8 cellular contexts compared by ENCODE assay signal in the genomic region with DNA sequence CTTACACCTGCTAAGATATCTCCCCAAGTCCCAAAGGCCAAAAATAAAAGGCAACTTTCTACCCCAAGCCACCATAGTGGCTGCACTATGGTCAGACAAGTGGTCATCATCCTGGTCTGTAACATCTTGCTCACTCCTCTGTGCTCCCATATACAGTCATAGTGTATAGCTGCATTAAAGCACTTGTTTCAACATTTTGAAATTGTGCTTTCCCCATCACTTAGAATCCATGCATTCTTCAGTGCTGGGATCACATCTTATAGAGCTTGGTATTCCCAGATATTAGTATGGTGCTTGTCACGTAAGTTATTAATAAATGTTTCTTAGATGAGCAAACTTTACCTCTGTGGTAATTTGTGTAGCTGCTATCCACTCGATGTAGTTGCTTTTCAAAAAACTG. TPM values are rescaled to one million over a fixed set of nuclear protein-coding genes. Genes with fewer than 3 reads are reported as not detected.
A peak's percentile ranks its signal among the peaks of the same experiment; 100 is the strongest.
DNase-seq lines count a peak whose midpoint lies in the region; ATAC-seq, FAIRE-seq and TF ChIP-seq lines count a peak whose summit lies in the region.
"Had no signal": no experiment of that assay in that cellular context is flagged by ENCODE, and none has a peak within 500 bp of the region (broad histone marks: within the 10 kb centered on the region; RNA-seq: fewer than 3 reads in every experiment).

No MANE protein-coding gene starts in this region.

- FAIRE-seq in GM19239 (lab: Jason Lieb, UNC) (peak; percentile 23), H1 (lab: Jason Lieb, UNC) (no peak)

- H3K4me2 ChIP-seq in H1 (ENCODE audit: insufficient read depth in 1 of 2, low read depth in 2 of 2, low read length in 2 of 2) = no peak overlapping the region

- WGBS in H1 (ENCODE audit: extremely low coverage in 1 of 2, insufficient coverage in 1 of 2, insufficient read length in 1 of 2, insufficient replicate concordance in 2 of 2, low coverage in 1 of 2, low lambda C conversion rate in 2 of 2, missing lambda C conversion rate in 1 of 2), 2 experiments = 88% methylated on average over 2 of the region's 2 CpGs; no CpG with 5 or more reads in 1 of the 2 experiments

- no peak overlapping the region for H3K4ac ChIP-seq in H1 (replicated peaks; ENCODE audit: insufficient read length, low read depth, low read length)

- H3K27me3 ChIP-seq in RWPE2 (ENCODE audit: insufficient read depth, poor library complexity, severe bottlenecking) = no peaks in the 10 kb centered on the region
- no peaks in the 10 kb centered on the region for H3K27me3 ChIP-seq in H1 (replicated peaks in 1 of 4; ENCODE audit: control insufficient read depth in 3 of 4, extremely low read depth in 1 of 4, insufficient read depth in 3 of 4, low read length in 3 of 4)

- H4K91ac ChIP-seq in H1 (replicated peaks; ENCODE audit: insufficient read length, low read length) = peak overlapping the region; percentile 72

- no peaks in the 10 kb centered on the region for H3K79me2 ChIP-seq in H1 (ENCODE audit: control insufficient read depth in 1 of 2, insufficient read depth in 2 of 2, low read length in 2 of 2)

- peak overlapping the region; percentile 77 for H3K27ac ChIP-seq in RWPE2 (ENCODE audit: poor library complexity, severe bottlenecking)
- H3K27ac ChIP-seq in H1 (ENCODE audit: low read depth, low read length) = no peak overlapping the region

- H3K4me3 ChIP-seq in RWPE2 (ENCODE audit: severe bottlenecking) (no peak overlapping the region), H1 (ENCODE audit: extremely low read depth in 1 of 4, insufficient read depth in 2 of 4, low read depth in 3 of 4, low read length in 4 of 4) (no peak overlapping the region)

- H3K23ac ChIP-seq in H1 (ENCODE audit: insufficient read length) = no peak overlapping the region

- H2BK15ac ChIP-seq in H1 (ENCODE audit: low read length) = no peak overlapping the region

- H2AFZ ChIP-seq in H1 (ENCODE audit: low read length) = no peak overlapping the region

- no peak for TF ChIP-seq POLR2A in H1 (IDR thresholded peaks at IDR 0.05; ENCODE audit: control extremely low read depth in 1 of 2, low read depth in 2 of 2, low read length in 2 of 2)

- TF ChIP-seq CTCF in RWPE2 (IDR thresholded peaks at IDR 0.05; ENCODE audit: poor library complexity, severe bottlenecking) (no peak), H1 (IDR thresholded peaks at IDR 0.05; ENCODE audit: control extremely low read depth in 1 of 3, insufficient read depth in 1 of 3, low read depth in 1 of 3, low read length in 3 of 3) (no peak)

- H3K36me3 ChIP-seq in RWPE2 (ENCODE audit: low read depth) (no peaks in the 10 kb centered on the region), H1 (ENCODE audit: control insufficient read depth in 2 of 4, insufficient read depth in 4 of 4, low read length in 3 of 4) (no peaks in the 10 kb centered on the region)

- no peak for TF ChIP-seq EP300 in H1 (IDR thresholded peaks at IDR 0.05; ENCODE audit: borderline replicate concordance in 1 of 2, low read depth in 2 of 2, low read length in 2 of 2)

- DNase-seq in GM19239 (ENCODE audit: insufficient read length, low spot score) (no peak), RWPE2 (ENCODE audit: low spot score) (no peak), H1 (ENCODE audit: low read depth in 1 of 2, low spot score in 2 of 2) (no peak), renal cortical epithelial cell (ENCODE audit: low read depth) (peak; percentile 11), GM19238 (ENCODE audit: insufficient read length, low spot score) (no peak), hypothalamus (lab: John Stamatoyannopoulos, UW) (no peak), amniotic stem cell (lab: John Stamatoyannopoulos, UW) (no peak)
- DNase-seq: nephron progenitor cell had no signal

- no peak overlapping the region for H2BK12ac ChIP-seq in H1 (ENCODE audit: low read depth, low read length)

- H3K79me1 ChIP-seq in H1 (ENCODE audit: low read depth, low read length) = no peaks in the 10 kb centered on the region

- H2BK20ac ChIP-seq in H1 (ENCODE audit: low read length) = no peak overlapping the region

- H3K9me3 ChIP-seq in RWPE2 (ENCODE audit: severe bottlenecking) (peaks cover 10% of the 10 kb centered on the region), H1 (ENCODE audit: insufficient read depth in 2 of 2, low read depth in 1 of 2, low read length in 1 of 2) (no peaks in the 10 kb centered on the region)

- no peak overlapping the region for H2BK120ac ChIP-seq in H1 (replicated peaks; ENCODE audit: low read depth, low read length)

- H2AK5ac ChIP-seq in H1 (ENCODE audit: low read depth, low read length) = no peak overlapping the region; the same call in 1 of the 2 replicates

- no peaks in the 10 kb centered on the region for H4K20me1 ChIP-seq in H1 (replicated peaks in 1 of 2; ENCODE audit: control insufficient read depth in 1 of 2, insufficient read depth in 2 of 2, low read length in 2 of 2)

- CTCF ChIA-PET in H1 (lab: Charles Lee; ENCODE audit: partially characterized antibody) = interaction anchor here (0.9 to 1.5 kb wide), 2 partner anchors 7 to 58 kb away, joined by 3 read pairs; no protein-coding TSS in a partner anchor

- no peak overlapping the region for H3K56ac ChIP-seq in H1 (replicated peaks; ENCODE audit: insufficient read length, low read depth, low read length)

- H2BK5ac ChIP-seq in H1 (ENCODE audit: low read depth, low read length) = no peak overlapping the region

- ATAC-seq in RWPE2 (ENCODE audit: low read depth) = peak; percentile 79

- H3K14ac ChIP-seq in H1 (ENCODE audit: insufficient read length) = no peak overlapping the region

- H4K8ac ChIP-seq in H1 (ENCODE audit: extremely low read depth, insufficient read depth, low read length) = no peak overlapping the region

- TF ChIP-seq RAD21 in H1 (IDR thresholded peaks at IDR 0.05 in 1 of 2, conservative IDR thresholded peaks at IDR 0.05 in 1 of 2; ENCODE audit: low read depth in 2 of 2, low read length in 2 of 2) = no peak

- H3K9ac ChIP-seq in H1 (replicated peaks in 1 of 4; ENCODE audit: extremely low read depth in 1 of 4, low read depth in 3 of 4, low read length in 3 of 4) = no peak overlapping the region

- POLR2A ChIA-PET in H1 (lab: Charles Lee; ENCODE audit: partially characterized antibody) = no interaction called here

- H3K23me2 ChIP-seq in H1 (ENCODE audit: low read depth, low read length) = peaks cover 2% of the 10 kb centered on the region; the same call in 1 of the 2 replicates

- H3K4me1 ChIP-seq in RWPE2 (ENCODE audit: insufficient read depth, poor library complexity, severe bottlenecking) (peaks cover 34% of the 10 kb centered on the region), H1 (replicated peaks in 1 of 4; ENCODE audit: control insufficient read depth in 3 of 4, insufficient read depth in 4 of 4, low read length in 3 of 4) (peaks cover 0 to 2% (median 0%) of the 10 kb centered on the region in 4 experiments; a peak in 1 of 7 replicates)

- no peak overlapping the region for H4K5ac ChIP-seq in H1 (ENCODE audit: insufficient read length, low read depth, low read length)

- no peak overlapping the region for H3K18ac ChIP-seq in H1 (ENCODE audit: extremely low read depth, low read length)

TF ChIP-seq in H1, 55 proteins besides CTCF, POLR2A, EP300 and RAD21:
- TF ChIP-seq NRF1 (IDR thresholded peaks at IDR 0.05; ENCODE audit: low read depth, low read length) (no peak), YY1 (IDR thresholded peaks at IDR 0.05; ENCODE audit: low read depth, low read length) (no peak), TEAD4 (IDR thresholded peaks at IDR 0.05; ENCODE audit: low read depth, low read length) (no peak), GABPA (IDR thresholded peaks at IDR 0.05; ENCODE audit: borderline replicate concordance, insufficient read depth, low read length) (no peak), HDAC6 (IDR thresholded peaks at IDR 0.05; ENCODE audit: low read depth, low read length) (no peak), BCL11A (IDR thresholded peaks at IDR 0.05; ENCODE audit: low read depth in 2 of 2, low read length in 2 of 2) (no peak)
- TF ChIP-seq, protein P1, sequence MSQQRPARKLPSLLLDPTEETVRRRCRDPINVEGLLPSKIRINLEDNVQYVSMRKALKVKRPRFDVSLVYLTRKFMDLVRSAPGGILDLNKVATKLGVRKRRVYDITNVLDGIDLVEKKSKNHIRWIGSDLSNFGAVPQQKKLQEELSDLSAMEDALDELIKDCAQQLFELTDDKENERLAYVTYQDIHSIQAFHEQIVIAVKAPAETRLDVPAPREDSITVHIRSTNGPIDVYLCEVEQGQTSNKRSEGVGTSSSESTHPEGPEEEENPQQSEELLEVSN (IDR thresholded peaks at IDR 0.05) = no peak
- TF ChIP-seq, protein P2, sequence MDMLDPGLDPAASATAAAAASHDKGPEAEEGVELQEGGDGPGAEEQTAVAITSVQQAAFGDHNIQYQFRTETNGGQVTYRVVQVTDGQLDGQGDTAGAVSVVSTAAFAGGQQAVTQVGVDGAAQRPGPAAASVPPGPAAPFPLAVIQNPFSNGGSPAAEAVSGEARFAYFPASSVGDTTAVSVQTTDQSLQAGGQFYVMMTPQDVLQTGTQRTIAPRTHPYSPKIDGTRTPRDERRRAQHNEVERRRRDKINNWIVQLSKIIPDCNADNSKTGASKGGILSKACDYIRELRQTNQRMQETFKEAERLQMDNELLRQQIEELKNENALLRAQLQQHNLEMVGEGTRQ (IDR thresholded peaks at IDR 0.05; ENCODE audit: low read length) = no peak

RNA-seq across cellular contexts. Expression of a gene that starts 40.4 kb away (rescaled TPM):
- 24.7 and 25.2 TPM in 2 replicates for total RNA-seq in H1 (2021; fragmentation: NEBNext Ultra II Directional; extraction: Animal tissue kit (Norgen Biotek cat#: 25700))
- 18.4 and 19.3 TPM in 2 replicates for polyA plus RNA-seq in H1 (2011; rRNA removed)
- polyA plus RNA-seq in H1 (2011; cell fraction: cytosol; rRNA removed) = 19.7 TPM
- polyA plus RNA-seq in H1 (2011; cell fraction: nucleus; rRNA removed) = 23.3 TPM
- polyA plus RNA-seq in H1 (2012, experiment 1 of 2) = 12.0 to 23.5 TPM (median 15.7 TPM) in 4 replicates
- 7.4 TPM for polyA plus RNA-seq in H1 (2012, experiment 2 of 2)
- 23.5 TPM for polyA plus RNA-seq in H1 (2013, experiment 1 of 2)
- 27.0 TPM for polyA plus RNA-seq in H1 (2013, experiment 2 of 2)
- 25.5 and 26.6 TPM in 2 replicates for polyA minus RNA-seq in H1 (2011; rRNA and poly(A)+ RNA removed)
- 10.1 TPM for polyA minus RNA-seq in H1 (2011; cell fraction: cytosol; rRNA and poly(A)+ RNA removed)
- 23.3 TPM for polyA minus RNA-seq in H1 (2011; cell fraction: nucleus; rRNA and poly(A)+ RNA removed)
- 22.2 and 33.2 TPM in 2 replicates for total RNA-seq in renal cortical epithelial cell
